ENCODE assay signal across 28 cellular contexts in the genomic region with DNA sequence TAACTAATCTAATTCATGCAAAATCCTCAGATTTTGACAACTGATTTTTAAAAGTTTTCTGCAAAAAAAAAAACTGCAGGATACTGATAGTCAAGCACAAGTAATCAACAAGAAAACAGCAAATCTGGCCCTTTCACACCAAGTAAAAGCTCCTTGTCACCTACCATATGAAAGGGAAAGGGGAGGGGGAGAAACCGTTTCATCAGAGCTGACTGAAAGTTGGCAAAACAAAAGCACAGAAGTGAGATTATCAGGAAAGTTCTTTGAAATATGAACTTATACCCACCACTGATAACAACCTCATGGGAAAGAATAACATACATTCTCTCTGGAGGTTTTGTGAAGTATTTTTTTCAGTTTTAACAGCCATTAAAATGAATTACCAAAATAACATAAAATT. TPM values are rescaled to one million over a fixed set of nuclear protein-coding genes. Genes with fewer than 3 reads are reported as not detected.
"Had no signal": no experiment of that assay in that cellular context is flagged by ENCODE, and none has a peak within 500 bp of the region (broad histone marks: within the 10 kb centered on the region; RNA-seq: fewer than 3 reads in every experiment).

No MANE protein-coding gene starts in this region.

- H3K36me3 ChIP-seq: colonic mucosa, esophagus muscularis mucosa, left lung, prostate gland, right atrium auricular region, stomach, thyroid gland, vagina had no signal

- H3K4me1 Mint-ChIP-seq: naive B cell had no signal

- H3K27ac ChIP-seq: colonic mucosa, esophagus muscularis mucosa, foreskin keratinocyte, heart right ventricle, left lung, prostate gland, right atrium auricular region, stomach, thyroid gland, vagina had no signal

- H3K4me3 Mint-ChIP-seq: dendritic cell treated with granulocyte-macrophage colony-stimulating factor and Interleukin-4, amounts not matched to agents 40 ng/mL and 50 ng/mL, for 4 days; endodermal cell; naive B cell; natural killer cell treated with Interleukin-12 subunit alpha and Interleukin-12 subunit beta and Interleukin-15 and Interleukin-18, amount 100 ng/mL, for 72 hours had no signal

- H3K36me3 Mint-ChIP-seq: naive B cell; natural killer cell treated with Interleukin-12 subunit alpha and Interleukin-12 subunit beta and Interleukin-15 and Interleukin-18, amount 100 ng/mL, for 72 hours had no signal

- H3K9me3 ChIP-seq: colonic mucosa, esophagus muscularis mucosa, heart right ventricle, left lung, mucosa of descending colon, prostate gland, right atrium auricular region, stomach, thyroid gland, vagina had no signal

- ATAC-seq: foreskin keratinocyte; heart right ventricle; left cardiac atrium; left lung; mucosa of descending colon; natural killer cell treated with Interleukin-12 subunit alpha and Interleukin-12 subunit beta and Interleukin-15 and Interleukin-18, amount 100 ng/mL, for 72 hours; sciatic nerve had no signal

- H3K9me3 Mint-ChIP-seq: dendritic cell treated with granulocyte-macrophage colony-stimulating factor and Interleukin-4, amounts not matched to agents 40 ng/mL and 50 ng/mL, for 4 days; endodermal cell; naive B cell; natural killer cell treated with Interleukin-12 subunit alpha and Interleukin-12 subunit beta and Interleukin-15 and Interleukin-18, amount 100 ng/mL, for 72 hours had no signal

- DNase-seq: colonic mucosa; effector CD8-positive, alpha-beta T cell; endodermal cell; foreskin keratinocyte; glutamatergic neuron; heart right ventricle; hippocampal formation; left cardiac atrium; left lung; mucosa of descending colon; naive B cell; nucleus accumbens; stimulated activated CD4-positive, alpha-beta T cell treated with anti-CD3 and anti-CD28 coated beads, Interleukin-12 subunit alpha, Interleukin-12 subunit beta, amount 100 ng/mL, for 4 hours; stimulated activated CD4-positive, alpha-beta T cell treated with anti-CD3 and anti-CD28 coated beads, Interleukin-1b, Interleukin-23, amount 100 ng/mL, for 48 hours; stimulated activated CD4-positive, alpha-beta T cell treated with anti-CD3 and anti-CD28 coated beads, Interleukin-4, amount 100 ng/mL, for 1 hour; stimulated activated CD8-positive, alpha-beta memory T cell treated with anti-CD3 and anti-CD28 coated beads, Interleukin-4, amount 100 ng/mL, for 48 hours; stimulated activated naive CD4-positive, alpha-beta T cell; stomach; thyroid gland; trophoblast cell had no signal

- H3K27ac Mint-ChIP-seq: dendritic cell treated with granulocyte-macrophage colony-stimulating factor and Interleukin-4, amounts not matched to agents 40 ng/mL and 50 ng/mL, for 4 days; endodermal cell; naive B cell; natural killer cell treated with Interleukin-12 subunit alpha and Interleukin-12 subunit beta and Interleukin-15 and Interleukin-18, amount 100 ng/mL, for 72 hours had no signal

- H3K4me3 ChIP-seq: colonic mucosa, esophagus muscularis mucosa, heart right ventricle, left lung, mucosa of descending colon, prostate gland, right atrium auricular region, smooth muscle cell, stomach, thyroid gland, vagina had no signal

- H3K27me3 ChIP-seq: colonic mucosa, esophagus muscularis mucosa, foreskin keratinocyte, heart right ventricle, left lung, right atrium auricular region, stomach, thyroid gland, vagina had no signal

- H3K27me3 Mint-ChIP-seq: dendritic cell treated with granulocyte-macrophage colony-stimulating factor and Interleukin-4, amounts not matched to agents 40 ng/mL and 50 ng/mL, for 4 days; naive B cell had no signal

- H3K4me1 ChIP-seq: colonic mucosa, foreskin keratinocyte, left lung, prostate gland, stomach, thyroid gland, vagina had no signal

RNA-seq across cellular contexts. Expression of a gene that starts 38.7 kb away (rescaled TPM):
- total RNA-seq: foreskin keratinocyte had no signal
- polyA plus RNA-seq: foreskin keratinocyte had no signal
